7 cellular contexts compared by ENCODE assay signal in the genomic region with DNA sequence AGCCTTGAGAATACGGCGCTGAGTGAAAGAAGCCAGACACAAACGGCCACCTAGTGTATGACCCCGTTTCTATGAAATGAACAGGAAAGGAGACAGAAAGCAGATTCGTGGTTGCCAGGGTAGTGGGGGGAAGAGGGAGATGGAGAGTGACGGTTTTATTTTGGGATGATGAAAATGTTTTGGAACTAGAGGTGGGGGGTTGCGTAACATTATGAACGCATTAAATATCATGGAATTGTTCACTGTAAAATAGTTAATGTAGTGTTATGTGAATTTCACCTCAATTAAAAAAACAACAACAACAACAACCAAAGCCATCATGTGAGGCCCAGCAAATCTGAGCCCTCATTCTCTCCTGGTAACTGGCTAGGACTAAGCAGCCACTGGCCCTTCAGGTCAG. TPM values are rescaled to one million over a fixed set of nuclear protein-coding genes. Genes with fewer than 3 reads are reported as not detected.
"Had no signal": no experiment of that assay in that cellular context is flagged by ENCODE, and none has a peak within 500 bp of the region (broad histone marks: within the 10 kb centered on the region; RNA-seq: fewer than 3 reads in every experiment).

No MANE protein-coding gene starts in this region.

- H3K4me2 ChIP-seq: GM23338 had no signal

- ATAC-seq: GM23338 had no signal

- H3K36me3 Mint-ChIP-seq: IgD-negative memory B cell had no signal

- H3K4me3 ChIP-seq: GM23338 had no signal

- H2AFZ ChIP-seq: GM23338 had no signal

- H3K27ac Mint-ChIP-seq: GM23338, IgD-negative memory B cell had no signal

- H3K9me3 Mint-ChIP-seq: IgD-negative memory B cell had no signal

- H3K27ac ChIP-seq: HL-60 had no signal

- H3K4me3 Mint-ChIP-seq: GM23338, IgD-negative memory B cell had no signal

- DNase-seq: HCEC 1CT, KG1 had no signal

- H3K4me1 Mint-ChIP-seq: GM23338 had no signal

RNA-seq across cellular contexts. Expression of a gene that starts 3.3 kb away (rescaled TPM):
- total RNA-seq: GM23338, H7, HT1080 had no signal
- polyA plus RNA-seq: GM23338, IgD-negative memory B cell had no signal
